ENCODE assay signal across 15 cellular contexts in genomic region chr1:220407101-220407683, GRCh38.
A peak's percentile ranks its signal among the peaks of the same experiment; 100 is the strongest.
DNase-seq lines count a peak whose midpoint lies in the region; ATAC-seq and TF ChIP-seq lines count a peak whose summit lies in the region.
"Had no signal": no experiment of that assay in that cellular context is flagged by ENCODE, and none has a peak within 500 bp of the region (broad histone marks: within the 10 kb centered on the region; RNA-seq: fewer than 3 reads in every experiment).

No MANE protein-coding gene starts in this region.

- H2AK5ac ChIP-seq in neuronal stem cell (ENCODE audit: low read depth, low read length), result no peak overlapping the region

- no peak for ATAC-seq in HG03342 (IDR thresholded peaks at IDR 0.05; ENCODE audit: unreplicated experiment)
- ATAC-seq: CD8-positive, alpha-beta T cell; GM12878 had no signal

- POLR2A ChIA-PET in Caco-2 (lab: Charles Lee), result no interaction called here

- H2BK120ac ChIP-seq in neuronal stem cell (ENCODE audit: low read depth, low read length), result no peak overlapping the region

- H2BK5ac ChIP-seq in neuronal stem cell (ENCODE audit: low read length), result no peak overlapping the region

- no peak overlapping the region for H3K27ac ChIP-seq in neuronal stem cell (replicated peaks; ENCODE audit: low read length)

- H3K4me1 ChIP-seq in Caco-2 (peaks cover 17% of the 10 kb centered on the region; the same call in 1 of the 2 replicates), neuronal stem cell (ENCODE audit: control insufficient read depth in 2 of 2, insufficient read depth in 1 of 2, low read depth in 1 of 2, low read length in 2 of 2) (peaks cover 6 to 12% of the 10 kb centered on the region in 2 donors)
- H3K4me1 ChIP-seq: BE2C had no signal

- TF ChIP-seq CTCF in Caco-2 (IDR thresholded peaks at IDR 0.05; ENCODE audit: insufficient read depth in 1 of 2, low read depth in 1 of 2, low read length in 1 of 2, severe bottlenecking in 1 of 2, unreplicated experiment in 1 of 2), result no peak
- TF ChIP-seq CTCF in neural crest cell (conservative IDR thresholded peaks at IDR 0.05), result no peak

- H3K27me3 ChIP-seq in Caco-2 (replicated peaks; ENCODE audit: control insufficient read depth, insufficient read depth, low read length) (no peaks in the 10 kb centered on the region), neuronal stem cell (ENCODE audit: control insufficient read depth in 3 of 3, insufficient read depth in 3 of 3, low read depth in 1 of 3, low read length in 3 of 3) (peaks cover 0 to 4% (median 0%) of the 10 kb centered on the region in 3 experiments)
- H3K27me3 ChIP-seq: BE2C had no signal

- H3K9me3 ChIP-seq in Caco-2 (no peaks in the 10 kb centered on the region), neuronal stem cell (replicated peaks in 1 of 2; ENCODE audit: control insufficient read depth in 2 of 2, insufficient read depth in 1 of 2, low read depth in 1 of 2, low read length in 2 of 2) (no peaks in the 10 kb centered on the region)
- H3K9me3 ChIP-seq: BE2C had no signal

- H3K4me2 ChIP-seq in neuronal stem cell (ENCODE audit: insufficient read depth, low read length, poor library complexity, severe bottlenecking), result no peak overlapping the region

- H3K14ac ChIP-seq in neuronal stem cell (ENCODE audit: low read length), result no peak overlapping the region

- no peaks in the 10 kb centered on the region for H3K36me3 ChIP-seq in Caco-2 (ENCODE audit: control insufficient read depth, insufficient read depth, low read length)
- H3K36me3 ChIP-seq in neuronal stem cell (replicated peaks in 1 of 2; ENCODE audit: control insufficient read depth in 2 of 2, insufficient read depth in 2 of 2, low read length in 2 of 2), result no peaks in the 10 kb centered on the region
- H3K36me3 ChIP-seq: BE2C had no signal

- intact Hi-C loops in Caco-2 (cut with micrococcal nuclease; ENCODE audit: unreplicated experiment), result loop anchor here (1.0 to 2.0 kb wide), 3 partner anchors 22 to 38 kb away; no protein-coding TSS in a partner anchor

- WGBS in neuronal stem cell (ENCODE audit: extremely low coverage in 2 of 2, insufficient read length in 2 of 2, insufficient replicate concordance in 1 of 2), 2 donors, result no CpG with 5 or more reads among the region's 1 CpG

- H3K27ac Mint-ChIP-seq in Caco-2 (ENCODE audit: unreplicated experiment) (no peak overlapping the region), neural crest cell (ENCODE audit: unreplicated experiment) (peak overlapping the region; percentile 1)
- H3K27ac Mint-ChIP-seq: CD14-positive monocyte; CD8-positive, alpha-beta T cell had no signal

- no peak overlapping the region for H2BK15ac ChIP-seq in neuronal stem cell (ENCODE audit: low read length)

- DNase-seq in Caco-2, result peak; percentile 50 to 51
- peak; percentile 36 for DNase-seq in HuH-7 (ENCODE audit: low spot score)
- peak; percentile 29 for DNase-seq in epidermal melanocyte (ENCODE audit: insufficient read length, low spot score)
- no peak for DNase-seq in neural crest cell (ENCODE audit: low read depth, low spot score)
- no peak for DNase-seq in effector CD8-positive, alpha-beta T cell (lab: John Stamatoyannopoulos, UW)
- no peak for DNase-seq in neuronal stem cell (ENCODE audit: low spot score)
- DNase-seq in middle frontal gyrus (ENCODE audit: extremely low spot score, low spot score), result no peak
- DNase-seq: BE2C; CD8-positive, alpha-beta T cell; COR-L47; DND-41; HCEC 1CT had no signal

- no peak overlapping the region for H3K4ac ChIP-seq in neuronal stem cell (ENCODE audit: low read length)

- no peak overlapping the region for H3K9ac ChIP-seq in neuronal stem cell (ENCODE audit: low read depth, low read length, poor library complexity)

- H3K9me3 Mint-ChIP-seq in Caco-2 (ENCODE audit: unreplicated experiment) (peaks cover 12% of the 10 kb centered on the region), neural crest cell (peaks cover 3% of the 10 kb centered on the region)
- H3K9me3 Mint-ChIP-seq: CD8-positive, alpha-beta T cell had no signal

- no peak overlapping the region for H3K18ac ChIP-seq in neuronal stem cell (ENCODE audit: low read length)

- BruUV-seq in Caco-2 (replicated peaks; lab: Mats Ljungman, UMichigan), result no TSS peak

- H3K4me3 Mint-ChIP-seq in Caco-2 (ENCODE audit: unreplicated experiment), result no peak overlapping the region
- no peak overlapping the region for H3K4me3 Mint-ChIP-seq in neural crest cell
- H3K4me3 Mint-ChIP-seq: CD8-positive, alpha-beta T cell had no signal

- H3K36me3 Mint-ChIP-seq in Caco-2 (ENCODE audit: insufficient read depth, unreplicated experiment) (peaks cover 5% of the 10 kb centered on the region), neural crest cell (ENCODE audit: low read depth) (no peaks in the 10 kb centered on the region)
- H3K36me3 Mint-ChIP-seq: CD14-positive monocyte; CD8-positive, alpha-beta T cell had no signal

- CTCF ChIA-PET in Caco-2 (lab: Charles Lee), result no interaction called here

- H3K27me3 Mint-ChIP-seq in Caco-2 (ENCODE audit: insufficient read depth, unreplicated experiment) (no peaks in the 10 kb centered on the region), neural crest cell (ENCODE audit: low read depth) (peaks cover 2% of the 10 kb centered on the region)

- H4K91ac ChIP-seq in neuronal stem cell (ENCODE audit: low read depth, low read length, poor library complexity), result no peak overlapping the region

- H3K23ac ChIP-seq in neuronal stem cell (ENCODE audit: low read depth, low read length, poor library complexity), result no peak overlapping the region

- no peak overlapping the region for H4K8ac ChIP-seq in neuronal stem cell (ENCODE audit: low read depth, low read length)

- no peak overlapping the region for H2BK12ac ChIP-seq in neuronal stem cell (ENCODE audit: low read length)

- no peaks in the 10 kb centered on the region for H3K79me1 ChIP-seq in neuronal stem cell (ENCODE audit: low read depth, low read length)

- H3K4me1 Mint-ChIP-seq in Caco-2 (ENCODE audit: low read depth, unreplicated experiment) (peaks cover 20% of the 10 kb centered on the region), neural crest cell (peaks cover 20% of the 10 kb centered on the region)
- H3K4me1 Mint-ChIP-seq: CD14-positive monocyte had no signal

- H3K4me3 ChIP-seq in Caco-2 (ENCODE audit: low read depth, low read length), result no peak overlapping the region
- H3K4me3 ChIP-seq in neuronal stem cell (ENCODE audit: low read length in 2 of 2), result no peak overlapping the region
- H3K4me3 ChIP-seq: GM12878 had no signal

- H2AFZ ChIP-seq in neuronal stem cell (ENCODE audit: low read length), result no peak overlapping the region

Comparison
In these comparisons a context has a peak if more than half of its experiments do, and no peak if none do; other contexts are left out.
1. DNase-seq: peak in Caco-2 (2 of 2), HuH-7 (single experiment) and epidermal melanocyte (single experiment); none in neural crest cell (single experiment), effector CD8-positive, alpha-beta T cell (single experiment), neuronal stem cell (single experiment) and middle frontal gyrus (single experiment).